ENCODE assay signal across 27 cellular contexts in the genomic region with DNA sequence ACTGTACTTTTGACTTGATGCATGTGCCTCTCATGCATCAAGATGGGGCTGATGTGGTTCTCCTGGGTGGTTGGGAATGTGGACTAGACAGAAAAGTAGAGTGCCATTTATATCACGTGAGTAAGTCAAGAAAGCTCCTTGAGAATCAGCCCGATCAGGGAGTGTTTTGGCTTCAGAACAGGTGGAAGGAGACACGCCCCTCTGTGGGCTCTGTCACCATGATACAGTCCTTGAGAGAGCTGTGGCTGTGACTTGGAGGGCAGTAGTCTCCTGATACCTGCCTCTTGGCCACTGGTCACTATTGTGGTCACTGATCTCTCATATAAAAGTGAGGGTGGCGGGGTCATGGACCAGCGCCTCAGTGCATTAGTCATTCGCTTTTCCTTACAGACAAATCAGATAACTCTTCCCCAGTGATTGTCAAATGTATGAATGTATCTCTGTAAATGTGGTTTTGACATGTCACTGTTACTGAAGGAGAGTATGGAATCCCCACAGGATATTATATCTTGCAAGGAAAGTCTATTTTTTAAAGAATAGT. TPM values are rescaled to one million over a fixed set of nuclear protein-coding genes. Genes with fewer than 3 reads are reported as not detected.
"Had no signal": no experiment of that assay in that cellular context is flagged by ENCODE, and none has a peak within 500 bp of the region (broad histone marks: within the 10 kb centered on the region; RNA-seq: fewer than 3 reads in every experiment).

No MANE protein-coding gene starts in this region.

- H3K36me3 ChIP-seq: breast epithelium, right lobe of liver had no signal

- H3K9me3 ChIP-seq: breast epithelium, esophagus squamous epithelium, right lobe of liver had no signal

- DNase-seq: activated CD4-positive, alpha-beta T cell treated with anti-CD3 and anti-CD28 coated beads for 36 hours; activated CD4-positive, CD25-positive, alpha-beta regulatory T cell; activated naive CD4-positive, alpha-beta T cell; activated T-cell treated with anti-CD3 and anti-CD28 coated beads for 4 hours; activated T-cell treated with anti-CD3 and anti-CD28 coated beads, Interleukin-2, amount 50 U/mL, for 72 hours; dermis blood vessel endothelial cell; effector CD8-positive, alpha-beta T cell; esophagus squamous epithelium; foreskin melanocyte; glutamatergic neuron; left cardiac atrium; right lobe of liver; stimulated activated CD4-positive, alpha-beta T cell treated with anti-CD3 and anti-CD28 coated beads, Interleukin-4, amount 100 ng/mL, for 24 hours had no signal

- H3K27ac ChIP-seq: breast epithelium, epithelial cell of prostate, esophagus squamous epithelium, skin epidermis had no signal

- FAIRE-seq: colon, endometrium, islet of Langerhans had no signal

- ATAC-seq: activated CD4-positive, alpha-beta T cell treated with anti-CD3 and anti-CD28 coated beads for 36 hours; activated naive CD4-positive, alpha-beta T cell treated with anti-CD3 and anti-CD28 coated beads, Interleukin-2, amount 50 U/mL, for 72 hours; activated T-cell treated with anti-CD3 and anti-CD28 coated beads, Interleukin-2, amount 50 U/mL, for 72 hours; left cardiac atrium; natural killer cell treated with Interleukin-12 subunit alpha and Interleukin-12 subunit beta and Interleukin-15 and Interleukin-18, amount 100 ng/mL, for 72 hours; right lobe of liver; stimulated activated effector memory CD8-positive, alpha-beta T cell treated with anti-CD3 and anti-CD28 coated beads, Interleukin-12 subunit alpha, Interleukin-12 subunit beta, amount 100 ng/mL, for 72 hours had no signal

- H3K4me3 ChIP-seq: breast epithelium, esophagus squamous epithelium, right lobe of liver, skin epidermis had no signal

- H3K27me3 ChIP-seq: breast epithelium, esophagus squamous epithelium, right lobe of liver had no signal

RNA-seq across cellular contexts. Expression of gene C4BPB, which starts 8.9 kb away (rescaled TPM):
- total RNA-seq: osteoblast, progenitor cell of endocrine pancreas, renal cortical epithelial cell had no signal

RNA-seq across cellular contexts. Expression of gene C4BPA, which starts 24.3 kb away (rescaled TPM):
- total RNA-seq: activated CD4-positive, alpha-beta T cell treated with anti-CD3 and anti-CD28 coated beads for 36 hours; activated naive CD4-positive, alpha-beta T cell treated with anti-CD3 and anti-CD28 coated beads, Interleukin-2, amount 50 U/mL, for 72 hours; activated T-cell treated with anti-CD3 and anti-CD28 coated beads, Interleukin-2, amount 50 U/mL, for 72 hours; left cardiac atrium; natural killer cell treated with Interleukin-12 subunit alpha and Interleukin-12 subunit beta and Interleukin-15 and Interleukin-18, amount 100 ng/mL, for 72 hours; osteoblast; progenitor cell of endocrine pancreas; subcutaneous adipose tissue; T-helper 1 cell treated with Interleukin-12 subunit alpha and Interleukin-12 subunit beta and Interleukin-4 antibody, amounts not matched to agents 30 ng/mL and 1 ng/mL, for 36 hours had no signal

RNA-seq across cellular contexts. Expression of gene C1orf116, which starts 47.2 kb away (rescaled TPM):
- total RNA-seq: natural killer cell treated with Interleukin-12 subunit alpha and Interleukin-12 subunit beta and Interleukin-15 and Interleukin-18, amount 100 ng/mL, for 72 hours; osteoblast; T-helper 1 cell treated with Interleukin-12 subunit alpha and Interleukin-12 subunit beta and Interleukin-4 antibody, amounts not matched to agents 30 ng/mL and 1 ng/mL, for 36 hours had no signal
